In the genomic region with DNA sequence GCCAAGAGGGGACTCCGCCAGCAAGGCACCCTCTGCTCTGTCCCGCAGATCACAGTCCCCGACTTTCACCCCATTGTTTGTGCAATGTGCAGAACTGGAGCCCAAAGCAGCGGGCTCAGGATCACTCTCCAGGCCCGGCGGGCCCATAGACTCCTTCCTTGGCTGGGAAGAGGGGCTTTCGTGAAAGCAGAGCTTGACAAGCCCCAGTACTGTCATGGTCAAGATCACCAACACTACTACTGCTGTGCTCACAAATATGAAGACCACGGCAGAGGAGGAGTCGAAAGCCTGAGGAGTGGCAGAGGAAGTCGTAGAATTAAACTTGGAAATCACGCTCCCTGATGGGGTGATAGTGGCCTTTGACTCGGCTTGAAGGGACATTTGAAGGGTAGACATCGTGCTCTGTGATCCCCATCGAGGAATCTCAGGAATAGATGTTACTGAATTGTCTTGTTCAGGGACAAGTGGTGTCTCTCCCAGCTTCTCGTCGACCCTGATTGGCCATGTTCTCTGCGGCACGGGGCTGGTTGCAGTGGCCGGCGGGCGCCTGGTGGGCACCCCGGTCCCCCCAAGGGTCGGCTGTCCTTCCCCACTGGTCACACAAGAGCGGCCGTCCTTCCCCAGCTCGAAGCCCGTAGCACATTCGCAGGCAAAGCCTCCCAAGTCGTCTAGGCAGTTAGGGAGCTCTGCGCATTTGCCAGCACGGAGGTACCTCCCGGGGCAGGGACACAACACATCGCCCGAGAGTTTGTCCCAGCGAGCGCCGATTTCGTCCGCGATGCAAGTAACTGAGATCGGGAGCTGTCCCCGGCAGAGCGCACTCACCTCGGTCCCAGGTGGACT, we compare ENCODE assay signal across 10 cellular contexts. TPM values are rescaled to one million over a fixed set of nuclear protein-coding genes. Genes with fewer than 3 reads are reported as not detected.
A peak's percentile ranks its signal among the peaks of the same experiment; 100 is the strongest.
DNase-seq lines count a peak whose midpoint lies in the region; ATAC-seq and TF ChIP-seq lines count a peak whose summit lies in the region.
"Had no signal": no experiment of that assay in that cellular context is flagged by ENCODE, and none has a peak within 500 bp of the region (broad histone marks: within the 10 kb centered on the region; RNA-seq: fewer than 3 reads in every experiment).

No MANE protein-coding gene starts in this region.

- POLR2A ChIA-PET in naive thymus-derived CD8-positive, alpha-beta T cell (lab: Charles Lee) = no interaction called here

- DNase-seq in cardiac muscle cell (ENCODE audit: low read depth in 1 of 2, low spot score in 1 of 2) (peak; percentile 33 to 56), Right ventricle myocardium inferior (ENCODE audit: missing footprints) (no peak), fibroblast of villous mesenchyme (ENCODE audit: low read depth) (peak; percentile 19), SK-N-DZ (ENCODE audit: low spot score) (no peak), NCI-H526 (lab: John Stamatoyannopoulos, UW) (no peak), NCI-H1092 (lab: John Stamatoyannopoulos, UW) (no peak)
- DNase-seq in naive thymus-derived CD8-positive, alpha-beta T cell = peak in 3 of 10 donors; percentile 1 to 17 (median 12)
- DNase-seq: NCI-H82 had no signal

- peaks cover 64% of the 10 kb centered on the region for H3K27me3 ChIP-seq in cardiac muscle cell

- intact Hi-C loops in Right ventricle myocardium inferior (cut with DNase I) = loop anchor here (5.0 kb wide), 2 partner anchors 58 to 113 kb away; no protein-coding TSS in a partner anchor

- peaks cover 11 to 52% (median 40%) of the 10 kb centered on the region in 5 donors for H3K27me3 Mint-ChIP-seq in naive thymus-derived CD8-positive, alpha-beta T cell

- no peaks in the 10 kb centered on the region for H3K4me1 ChIP-seq in cardiac muscle cell (ENCODE audit: low read depth)

- H3K36me3 Mint-ChIP-seq in naive thymus-derived CD8-positive, alpha-beta T cell = no peaks in the 10 kb centered on the region
- H3K36me3 Mint-ChIP-seq: CD4-positive, CD25-positive, alpha-beta regulatory T cell had no signal

- no peaks in the 10 kb centered on the region for H3K9me3 ChIP-seq in cardiac muscle cell (ENCODE audit: low read depth)

- peak overlapping the region; percentile 33 to 79 (median 62) for H3K4me3 Mint-ChIP-seq in naive thymus-derived CD8-positive, alpha-beta T cell

- H3K27ac ChIP-seq in cardiac muscle cell = no peak overlapping the region

- H3K4me1 Mint-ChIP-seq in naive thymus-derived CD8-positive, alpha-beta T cell = peaks cover 4 to 15% (median 11%) of the 10 kb centered on the region in 4 donors

- no peaks in the 10 kb centered on the region for H3K9me3 Mint-ChIP-seq in naive thymus-derived CD8-positive, alpha-beta T cell
- H3K9me3 Mint-ChIP-seq: CD4-positive, CD25-positive, alpha-beta regulatory T cell had no signal

- H3K4me3 ChIP-seq in cardiac muscle cell = peak overlapping the region; percentile 18
- H3K4me3 ChIP-seq in fibroblast of villous mesenchyme (ENCODE audit: low read depth, low read length) = peak overlapping the region; percentile 34

- TF ChIP-seq CTCF in cardiac muscle cell (IDR thresholded peaks at IDR 0.05; ENCODE audit: low read depth, low read length) = no peak
- TF ChIP-seq CTCF in fibroblast of villous mesenchyme (IDR thresholded peaks at IDR 0.05; ENCODE audit: insufficient read depth, low read depth, low read length) = no peak

- H3K36me3 ChIP-seq in cardiac muscle cell = no peaks in the 10 kb centered on the region

- peak overlapping the region in 1 of 10 donors; percentile 71 for H3K27ac Mint-ChIP-seq in naive thymus-derived CD8-positive, alpha-beta T cell
- H3K27ac Mint-ChIP-seq: CD4-positive, CD25-positive, alpha-beta regulatory T cell had no signal

- ATAC-seq in Right ventricle myocardium inferior (no peak), GM21717 (IDR thresholded peaks at IDR 0.05; ENCODE audit: unreplicated experiment) (no peak)
- no peak for ATAC-seq in naive thymus-derived CD8-positive, alpha-beta T cell

RNA-seq across cellular contexts. Expression of gene CLEC14A, which starts 1.1 kb away (rescaled TPM):
- total RNA-seq in cardiac muscle cell (0.18 and 0.42 TPM in 2 replicates), Right ventricle myocardium inferior (32.0 TPM), fibroblast of villous mesenchyme (2.2 and 2.3 TPM in 2 replicates)
- polyA plus RNA-seq in cardiac muscle cell = 0.49 TPM in 1 of 2 replicates, not detected in the other
- total RNA-seq in naive thymus-derived CD8-positive, alpha-beta T cell = not detected
- under 1 TPM in 1 of 3 donors, not detected in 2; 0.08 TPM for polyA plus RNA-seq in naive thymus-derived CD8-positive, alpha-beta T cell
- not detected in 2 replicates for polyA plus RNA-seq in SK-N-DZ (2014; cell fraction: cytosol; rRNA removed)
- not detected in 2 replicates for polyA plus RNA-seq in SK-N-DZ (2014; cell fraction: nucleus; rRNA removed)
- total RNA-seq: CD4-positive, CD25-positive, alpha-beta regulatory T cell had no signal
- polyA plus RNA-seq: CD4-positive, CD25-positive, alpha-beta regulatory T cell had no signal

RNA-seq across cellular contexts. Expression of gene SSTR1, which starts 47.1 kb away (rescaled TPM):
- total RNA-seq in cardiac muscle cell (not detected in 2 replicates), Right ventricle myocardium inferior (0.51 TPM), fibroblast of villous mesenchyme (18.7 and 57.9 TPM in 2 replicates)
- polyA plus RNA-seq in cardiac muscle cell = not detected in 2 replicates
- not detected for total RNA-seq in naive thymus-derived CD8-positive, alpha-beta T cell
- not detected for polyA plus RNA-seq in naive thymus-derived CD8-positive, alpha-beta T cell
- not detected in 2 replicates for polyA plus RNA-seq in SK-N-DZ (2014; cell fraction: cytosol; rRNA removed)
- not detected in 2 replicates for polyA plus RNA-seq in SK-N-DZ (2014; cell fraction: nucleus; rRNA removed)
- total RNA-seq: CD4-positive, CD25-positive, alpha-beta regulatory T cell had no signal
- polyA plus RNA-seq: CD4-positive, CD25-positive, alpha-beta regulatory T cell had no signal

Comparison
In these comparisons a context has a peak if more than half of its experiments do, and no peak if none do; other contexts are left out.
1. DNase-seq: peak in cardiac muscle cell (2 of 2) and fibroblast of villous mesenchyme (single experiment); none in Right ventricle myocardium inferior (single experiment), SK-N-DZ (single experiment), NCI-H526 (0 of 2) and NCI-H1092 (single experiment).
2. RNA of gene CLEC14A, which starts 1.1 kb away (total RNA-seq): 32.0 TPM in Right ventricle myocardium inferior (single experiment); 2.2 to 2.3 TPM in fibroblast of villous mesenchyme, 0.18 to 0.42 TPM in cardiac muscle cell and not detected in naive thymus-derived CD8-positive, alpha-beta T cell; every median in the first group is over 10 times any median in the second.
3. RNA of gene SSTR1, which starts 47.1 kb away (total RNA-seq): 18.7 to 57.9 TPM in fibroblast of villous mesenchyme; 0.51 TPM in Right ventricle myocardium inferior (single experiment), not detected in naive thymus-derived CD8-positive, alpha-beta T cell and not detected in cardiac muscle cell; every median in the first group is over 10 times any median in the second.